In genomic region chr3:144167634-144168033, GRCh38 we compare ENCODE assay signal across 29 cellular contexts.
"Had no signal": no experiment of that assay in that cellular context is flagged by ENCODE, and none has a peak within 500 bp of the region (broad histone marks: within the 10 kb centered on the region; RNA-seq: fewer than 3 reads in every experiment).

No MANE protein-coding gene starts in this region.

- FAIRE-seq: astrocyte, bronchial epithelial cell had no signal

- ATAC-seq: activated CD4-positive, alpha-beta T cell treated with anti-CD3 and anti-CD28 coated beads for 36 hours; activated CD8-positive, alpha-beta T cell treated with anti-CD3 and anti-CD28 coated beads for 36 hours; activated T-cell treated with anti-CD3 and anti-CD28 coated beads, Interleukin-2, amount 50 U/mL, for 4 hours; activated T-helper 17 cell treated with anti-CD3 and anti-CD28 coated beads, Interleukin-2, amount 50 U/mL, for 72 hours; effector memory CD8-positive, alpha-beta T cell; foreskin keratinocyte; gastrocnemius medialis; heart left ventricle had no signal

- H3K4me3 ChIP-seq: coronary artery, esophagus muscularis mucosa, gastrocnemius medialis, heart left ventricle had no signal

- H3K27me3 ChIP-seq: brain microvascular endothelial cell, esophagus muscularis mucosa, foreskin keratinocyte, gastrocnemius medialis, heart left ventricle had no signal

- DNase-seq: activated CD4-positive, alpha-beta T cell treated with anti-CD3 and anti-CD28 coated beads for 36 hours; activated CD4-positive, alpha-beta T cell treated with anti-CD3 and anti-CD28 coated beads, Interleukin-2, amount 10 ng/mL, durations not matched to agents 7 days and 5 days; activated CD4-positive, alpha-beta T cell treated with anti-CD3 and anti-CD28 coated beads, Interleukin-2, amount 50 U/mL, for 4 hours; activated CD4-positive, CD25-positive, alpha-beta regulatory T cell; activated CD4-positive, CD25-positive, alpha-beta regulatory T cell treated with anti-CD3 and anti-CD28 coated beads, Interleukin-2, amount 50 U/mL, for 72 hours; activated CD8-positive, alpha-beta memory T cell treated with anti-CD3 and anti-CD28 coated beads for 24 hours; activated CD8-positive, alpha-beta T cell treated with anti-CD3 and anti-CD28 coated beads for 36 hours; activated effector memory CD4-positive, alpha-beta T cell treated with Interleukin-2 at 50 U/mL for 16 hours; activated gamma-delta T cell treated with Interleukin-2 at 50 U/mL for 16 hours; activated naive CD4-positive, alpha-beta T cell treated with anti-CD3 and anti-CD28 coated beads, Interleukin-2, amount 50 U/mL, for 16 hours; activated naive CD4-positive, alpha-beta T cell treated with Interleukin-2 at 50 U/mL for 16 hours; activated T-cell treated with anti-CD3 and anti-CD28 coated beads, Interleukin-2, amount 50 U/mL, for 4 hours; amniotic stem cell; anterior cingulate cortex; brain microvascular endothelial cell; dermis blood vessel endothelial cell; effector CD4-positive, alpha-beta T cell; effector memory CD8-positive, alpha-beta T cell; erythroblast; foreskin keratinocyte; gastrocnemius medialis; glutamatergic neuron; heart left ventricle; T-helper 2 cell had no signal

- H3K27ac ChIP-seq: brain microvascular endothelial cell, coronary artery, esophagus muscularis mucosa, foreskin keratinocyte, gastrocnemius medialis, heart left ventricle had no signal

- H3K9me3 ChIP-seq: esophagus muscularis mucosa, gastrocnemius medialis, heart left ventricle had no signal

- H3K36me3 ChIP-seq: brain microvascular endothelial cell, esophagus muscularis mucosa, gastrocnemius medialis, heart left ventricle had no signal

- H3K4me1 ChIP-seq: esophagus muscularis mucosa, foreskin keratinocyte, gastrocnemius medialis, heart left ventricle had no signal
